Comparison of ENCODE assay signal across 19 cellular contexts in genomic region chr12:1978078-1978477, GRCh38. TPM values are rescaled to one million over a fixed set of nuclear protein-coding genes. Genes with fewer than 3 reads are reported as not detected.
DNase-seq lines count a peak whose midpoint lies in the region; ATAC-seq and TF ChIP-seq lines count a peak whose summit lies in the region.
"Had no signal": no experiment of that assay in that cellular context is flagged by ENCODE, and none has a peak within 500 bp of the region (broad histone marks: within the 10 kb centered on the region; RNA-seq: fewer than 3 reads in every experiment).

No MANE protein-coding gene starts in this region.

- H3F3A ChIP-seq in smooth muscle cell (ENCODE audit: low read depth), result peaks cover 22% of the 10 kb centered on the region

- 36 to 56% (median 48%) methylated on average over 3 of the region's 3 CpGs for WGBS in heart left ventricle, 4 donors
- WGBS in smooth muscle cell (ENCODE audit: low lambda C conversion rate), result 78% methylated on average over 3 of the region's 3 CpGs
- WGBS in esophagus squamous epithelium, 2 donors, result 68 to 73% methylated on average over 3 of the region's 3 CpGs

- H3K27me3 ChIP-seq in ascending aorta (no peaks in the 10 kb centered on the region), heart left ventricle (no peaks in the 10 kb centered on the region), smooth muscle cell (ENCODE audit: low read depth) (no peaks in the 10 kb centered on the region), esophagus squamous epithelium (no peaks in the 10 kb centered on the region)
- H3K27me3 ChIP-seq: MG63, spleen had no signal

- H3K27ac ChIP-seq in ascending aorta (peak overlapping the region; percentile 87), heart left ventricle (peak overlapping the region in 9 of 12 donors; percentile 23 to 92 (median 87)), smooth muscle cell (ENCODE audit: low read depth) (peak overlapping the region; percentile 80), RWPE1 (no peak overlapping the region), esophagus squamous epithelium (peak overlapping the region in 2 of 4 donors; percentile 12 to 81)
- H3K27ac ChIP-seq: spleen had no signal

- DNase-seq in GM03348 (ENCODE audit: low spot score), result peak; percentile 10
- DNase-seq in ascending aorta (ENCODE audit: low spot score in 2 of 2), result no peak
- DNase-seq in heart left ventricle, result no peak
- no peak for DNase-seq in smooth muscle cell (lab: John Stamatoyannopoulos, UW; ENCODE audit: unreplicated experiment)
- no peak for DNase-seq in SW 1271 (lab: John Stamatoyannopoulos, UW)
- DNase-seq in RWPE1 (ENCODE audit: low spot score), result no peak
- DNase-seq in stimulated activated CD4-positive, alpha-beta T cell treated with anti-CD3 and anti-CD28 coated beads, Interleukin-2, amount 100 ng/mL, for 24 hours, result no peak
- no peak for DNase-seq in esophagus squamous epithelium (lab: John Stamatoyannopoulos, UW)
- DNase-seq: activated CD4-positive, alpha-beta T cell treated with anti-CD3 and anti-CD28 coated beads, Interleukin-2, amount 50 U/mL, for 1 hour; aorta; CD4-positive, alpha-beta memory T cell; DND-41; MG63; NCI-H1930; RPMI8226; spleen had no signal

- intact Hi-C loops in ascending aorta (cut with DNase I) (loop anchor here (5.0 to 10.0 kb wide), 2 partner anchors 59 to 297 kb away; no protein-coding TSS in a partner anchor), heart left ventricle (cut with DNase I) (loop anchor here in 4 of 10 donors (5.0 to 10.0 kb wide), 4 partner anchors 57 to 297 kb away; no protein-coding TSS in a partner anchor), esophagus squamous epithelium (cut with DNase I) (no loop called here)

- H3K36me3 ChIP-seq in ascending aorta, result no peaks in the 10 kb centered on the region
- H3K36me3 ChIP-seq in heart left ventricle, result no peaks in the 10 kb centered on the region
- no peaks in the 10 kb centered on the region for H3K36me3 ChIP-seq in smooth muscle cell (ENCODE audit: low read depth)
- peaks cover 0 to 1% (median 0%) of the 10 kb centered on the region in 3 donors for H3K36me3 ChIP-seq in esophagus squamous epithelium
- H3K36me3 ChIP-seq: MG63 had no signal

- H3K4me1 ChIP-seq in ascending aorta (peaks cover 3 to 30% of the 10 kb centered on the region in 2 donors), heart left ventricle (peaks cover 0 to 42% (median 17%) of the 10 kb centered on the region in 12 donors), smooth muscle cell (ENCODE audit: low read depth) (peaks cover 4% of the 10 kb centered on the region), esophagus squamous epithelium (peaks cover 0 to 21% (median 6%) of the 10 kb centered on the region in 3 donors)

- no peak for TF ChIP-seq CTCF in ascending aorta (IDR thresholded peaks at IDR 0.05)
- no peak for TF ChIP-seq CTCF in heart left ventricle (IDR thresholded peaks at IDR 0.05)
- TF ChIP-seq CTCF in smooth muscle cell (IDR thresholded peaks at IDR 0.05; ENCODE audit: borderline replicate concordance, insufficient read depth, poor library complexity, severe bottlenecking), result no peak
- no peak for TF ChIP-seq CTCF in RWPE1 (conservative IDR thresholded peaks at IDR 0.05; ENCODE audit: low read depth)
- TF ChIP-seq CTCF in esophagus squamous epithelium (IDR thresholded peaks at IDR 0.05), result no peak

- no peak overlapping the region for H2AFZ ChIP-seq in smooth muscle cell (ENCODE audit: low read depth)
- H2AFZ ChIP-seq: GM23338 had no signal

- H3K4me3 ChIP-seq in ascending aorta (no peak overlapping the region), heart left ventricle (peak overlapping the region in 2 of 12 donors; percentile 5 to 7), smooth muscle cell (no peak overlapping the region), esophagus squamous epithelium (no peak overlapping the region)
- H3K4me3 ChIP-seq: GM23338, MG63, spleen had no signal

- H4K20me1 ChIP-seq in smooth muscle cell (ENCODE audit: low read depth), result peaks cover 4% of the 10 kb centered on the region

- peaks cover 12% of the 10 kb centered on the region for H3K79me2 ChIP-seq in smooth muscle cell (ENCODE audit: low read depth)

- H3K9me3 ChIP-seq in ascending aorta (no peaks in the 10 kb centered on the region), heart left ventricle (no peaks in the 10 kb centered on the region), smooth muscle cell (replicated peaks; ENCODE audit: low read depth) (no peaks in the 10 kb centered on the region), esophagus squamous epithelium (no peaks in the 10 kb centered on the region)
- H3K9me3 ChIP-seq: MG63, spleen had no signal

- no peak overlapping the region for H3K4me2 ChIP-seq in smooth muscle cell
- H3K4me2 ChIP-seq: GM23338 had no signal

- TF ChIP-seq POLR2A in heart left ventricle (IDR thresholded peaks at IDR 0.05), result no peak
- TF ChIP-seq POLR2A in esophagus squamous epithelium (IDR thresholded peaks at IDR 0.05), result no peak

- H3K9ac ChIP-seq in smooth muscle cell (ENCODE audit: low read depth), result no peak overlapping the region

- no peak for ATAC-seq in heart left ventricle
- ATAC-seq: GM23338 had no signal

- POLR2A ChIA-PET in RWPE1 (lab: Yijun Ruan, JAX; ENCODE audit: low non-redundant PET), result no interaction called here

- CTCF ChIA-PET in RWPE1 (lab: Yijun Ruan, JAX), result no interaction called here

RNA-seq across cellular contexts. Expression of gene DCP1B, which starts 26.2 kb away (rescaled TPM):
- 23.3 TPM for total RNA-seq in ascending aorta
- total RNA-seq in heart left ventricle, result 1 to 10 TPM; 1.4 to 5.4 (median 2.4) TPM
- polyA plus RNA-seq in heart left ventricle, result 1 to 10 TPM; 1.3 to 5.7 TPM
- total RNA-seq in smooth muscle cell, result 25.3 and 34.9 TPM in 2 replicates
- polyA plus RNA-seq in smooth muscle cell, result 29.9 and 38.1 TPM in 2 replicates
- total RNA-seq in esophagus squamous epithelium, result 10 to 100 TPM in 2 of 4 donors, 1 to 10 TPM in 2; 4.0 to 15.5 (median 10.8) TPM

RNA-seq across cellular contexts. Expression of gene CACNA2D4, which starts 59.6 kb away (rescaled TPM):
- total RNA-seq in ascending aorta (not detected), heart left ventricle (1 to 10 TPM in 5 of 9 donors, under 1 TPM in 4; 0.10 to 9.0 (median 1.2) TPM), smooth muscle cell (0.04 TPM in 1 of 2 replicates, not detected in the other), esophagus squamous epithelium (1 to 10 TPM in 2 of 4 donors, under 1 TPM in 2; 0.27 to 3.1 (median 0.92) TPM)
- polyA plus RNA-seq in heart left ventricle (1 to 10 TPM in 1 of 2 donors, under 1 TPM in 1; 0.69 to 1.8 TPM), smooth muscle cell (0.43 and 0.98 TPM in 2 replicates)
- total RNA-seq: NCI-H460, osteocyte had no signal
